In the genomic region with DNA sequence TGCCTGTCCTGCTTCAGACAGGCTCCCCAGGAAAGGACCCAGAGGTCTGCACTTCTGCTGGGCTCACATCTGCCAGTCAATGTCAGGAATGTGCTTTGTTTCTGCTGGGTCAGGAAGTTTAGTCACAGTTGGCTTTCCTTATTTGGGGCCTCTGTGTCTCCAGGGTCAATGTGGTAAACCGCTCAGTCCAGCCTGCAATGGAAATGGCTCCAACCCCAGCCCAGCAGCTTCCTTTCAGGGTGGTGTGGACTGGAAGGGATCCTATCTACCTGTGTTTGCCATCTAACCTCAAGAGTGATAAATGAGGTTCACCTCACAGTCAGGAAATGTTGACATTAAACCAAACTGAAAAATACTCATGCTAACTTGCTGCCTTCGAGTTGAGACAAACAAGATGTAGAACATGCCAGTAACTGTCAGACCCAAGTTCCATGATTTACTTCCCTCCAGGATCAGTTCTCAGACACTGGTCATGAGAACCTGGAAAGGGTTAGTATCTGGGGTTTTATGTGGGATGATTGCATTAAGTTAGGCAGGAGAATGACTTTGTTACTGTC, we compare ENCODE assay signal across 1 cellular context.
TF ChIP-seq lines count a peak whose summit lies in the region.

No MANE protein-coding gene starts in this region.

TF ChIP-seq in K562, 482 proteins besides CTCF, POLR2A, EP300 and RAD21 (continues in another document):
- peak; percentile 23; the same call in 1 of the 2 replicates for TF ChIP-seq SPI1 (IDR thresholded peaks at IDR 0.05; ENCODE audit: borderline replicate concordance, low read depth, low read length)
- TF ChIP-seq, protein P1, sequence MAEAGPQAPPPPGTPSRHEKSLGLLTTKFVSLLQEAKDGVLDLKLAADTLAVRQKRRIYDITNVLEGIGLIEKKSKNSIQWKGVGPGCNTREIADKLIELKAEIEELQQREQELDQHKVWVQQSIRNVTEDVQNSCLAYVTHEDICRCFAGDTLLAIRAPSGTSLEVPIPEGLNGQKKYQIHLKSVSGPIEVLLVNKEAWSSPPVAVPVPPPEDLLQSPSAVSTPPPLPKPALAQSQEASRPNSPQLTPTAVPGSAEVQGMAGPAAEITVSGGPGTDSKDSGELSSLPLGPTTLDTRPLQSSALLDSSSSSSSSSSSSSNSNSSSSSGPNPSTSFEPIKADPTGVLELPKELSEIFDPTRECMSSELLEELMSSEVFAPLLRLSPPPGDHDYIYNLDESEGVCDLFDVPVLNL (CRISPR knock-in tag; IDR thresholded peaks at IDR 0.05; ENCODE audit: low read depth): 0 out of 2 replicates have a peak, but pooled peaks have one; percentile 12
- TF ChIP-seq, protein P2, sequence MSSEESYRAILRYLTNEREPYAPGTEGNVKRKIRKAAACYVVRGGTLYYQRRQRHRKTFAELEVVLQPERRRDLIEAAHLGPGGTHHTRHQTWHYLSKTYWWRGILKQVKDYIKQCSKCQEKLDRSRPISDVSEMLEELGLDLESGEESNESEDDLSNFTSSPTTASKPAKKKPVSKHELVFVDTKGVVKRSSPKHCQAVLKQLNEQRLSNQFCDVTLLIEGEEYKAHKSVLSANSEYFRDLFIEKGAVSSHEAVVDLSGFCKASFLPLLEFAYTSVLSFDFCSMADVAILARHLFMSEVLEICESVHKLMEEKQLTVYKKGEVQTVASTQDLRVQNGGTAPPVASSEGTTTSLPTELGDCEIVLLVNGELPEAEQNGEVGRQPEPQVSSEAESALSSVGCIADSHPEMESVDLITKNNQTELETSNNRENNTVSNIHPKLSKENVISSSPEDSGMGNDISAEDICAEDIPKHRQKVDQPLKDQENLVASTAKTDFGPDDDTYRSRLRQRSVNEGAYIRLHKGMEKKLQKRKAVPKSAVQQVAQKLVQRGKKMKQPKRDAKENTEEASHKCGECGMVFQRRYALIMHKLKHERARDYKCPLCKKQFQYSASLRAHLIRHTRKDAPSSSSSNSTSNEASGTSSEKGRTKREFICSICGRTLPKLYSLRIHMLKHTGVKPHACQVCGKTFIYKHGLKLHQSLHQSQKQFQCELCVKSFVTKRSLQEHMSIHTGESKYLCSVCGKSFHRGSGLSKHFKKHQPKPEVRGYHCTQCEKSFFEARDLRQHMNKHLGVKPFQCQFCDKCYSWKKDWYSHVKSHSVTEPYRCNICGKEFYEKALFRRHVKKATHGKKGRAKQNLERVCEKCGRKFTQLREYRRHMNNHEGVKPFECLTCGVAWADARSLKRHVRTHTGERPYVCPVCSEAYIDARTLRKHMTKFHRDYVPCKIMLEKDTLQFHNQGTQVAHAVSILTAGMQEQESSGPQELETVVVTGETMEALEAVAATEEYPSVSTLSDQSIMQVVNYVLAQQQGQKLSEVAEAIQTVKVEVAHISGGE (CRISPR knock-in tag; IDR thresholded peaks at IDR 0.05): 0 out of 6 replicates have a peak, but pooled peaks of 1 of the 3 experiments have one; percentile 41
- peak; percentile 89 for TF ChIP-seq SOX6 (IDR thresholded peaks at IDR 0.05)
- TF ChIP-seq ZBTB8A (IDR thresholded peaks at IDR 0.05; ENCODE audit: partially characterized antibody): no peak
- 0 out of 2 replicates have a peak, but pooled peaks have one; percentile 9 for TF ChIP-seq ZBTB7A (IDR thresholded peaks at IDR 0.05; ENCODE audit: borderline replicate concordance, control insufficient read depth, low read depth, low read length)
- TF ChIP-seq, protein P3, sequence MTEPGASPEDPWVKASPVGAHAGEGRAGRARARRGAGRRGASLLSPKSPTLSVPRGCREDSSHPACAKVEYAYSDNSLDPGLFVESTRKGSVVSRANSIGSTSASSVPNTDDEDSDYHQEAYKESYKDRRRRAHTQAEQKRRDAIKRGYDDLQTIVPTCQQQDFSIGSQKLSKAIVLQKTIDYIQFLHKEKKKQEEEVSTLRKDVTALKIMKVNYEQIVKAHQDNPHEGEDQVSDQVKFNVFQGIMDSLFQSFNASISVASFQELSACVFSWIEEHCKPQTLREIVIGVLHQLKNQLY (CRISPR knock-in tag; conservative IDR thresholded peaks at IDR 0.05): no peak
- no peak for TF ChIP-seq NFYB (IDR thresholded peaks at IDR 0.05; ENCODE audit: extremely low read depth, insufficient read length)
- TF ChIP-seq MCM7 (IDR thresholded peaks at IDR 0.05): no peak
- peak; percentile 75; the same call in 1 of the 2 replicates for TF ChIP-seq MAFK (IDR thresholded peaks at IDR 0.05; ENCODE audit: low read length)
- TF ChIP-seq CXXC5 (CRISPR knock-in tag; IDR thresholded peaks at IDR 0.05): 0 out of 2 replicates have a peak, but pooled peaks have one; percentile 15
- peak; percentile 80 for TF ChIP-seq ZNF316 (IDR thresholded peaks at IDR 0.05)
- peak; percentile 76 for TF ChIP-seq SMAD4 (CRISPR knock-in tag; conservative IDR thresholded peaks at IDR 0.05)
- TF ChIP-seq ZBTB17 (CRISPR knock-in tag; IDR thresholded peaks at IDR 0.05): 0 out of 2 replicates have a peak, but pooled peaks have one; percentile 26
- TF ChIP-seq WHSC1 (IDR thresholded peaks at IDR 0.05; ENCODE audit: low read length): no peak
- TF ChIP-seq, protein P4, sequence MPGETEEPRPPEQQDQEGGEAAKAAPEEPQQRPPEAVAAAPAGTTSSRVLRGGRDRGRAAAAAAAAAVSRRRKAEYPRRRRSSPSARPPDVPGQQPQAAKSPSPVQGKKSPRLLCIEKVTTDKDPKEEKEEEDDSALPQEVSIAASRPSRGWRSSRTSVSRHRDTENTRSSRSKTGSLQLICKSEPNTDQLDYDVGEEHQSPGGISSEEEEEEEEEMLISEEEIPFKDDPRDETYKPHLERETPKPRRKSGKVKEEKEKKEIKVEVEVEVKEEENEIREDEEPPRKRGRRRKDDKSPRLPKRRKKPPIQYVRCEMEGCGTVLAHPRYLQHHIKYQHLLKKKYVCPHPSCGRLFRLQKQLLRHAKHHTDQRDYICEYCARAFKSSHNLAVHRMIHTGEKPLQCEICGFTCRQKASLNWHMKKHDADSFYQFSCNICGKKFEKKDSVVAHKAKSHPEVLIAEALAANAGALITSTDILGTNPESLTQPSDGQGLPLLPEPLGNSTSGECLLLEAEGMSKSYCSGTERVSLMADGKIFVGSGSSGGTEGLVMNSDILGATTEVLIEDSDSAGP (CRISPR knock-in tag; IDR thresholded peaks at IDR 0.05): 0 out of 2 replicates have a peak, but pooled peaks have one; percentile 43
- TF ChIP-seq POLR2H (tag; IDR thresholded peaks at IDR 0.05; ENCODE audit: low read depth): 0 out of 2 replicates have a peak, but pooled peaks have one; percentile 58
- peak; percentile 88 for TF ChIP-seq ETV5 (CRISPR knock-in tag; IDR thresholded peaks at IDR 0.05; ENCODE audit: low read depth)
- TF ChIP-seq ARID1B (IDR thresholded peaks at IDR 0.05): peak; percentile 84
- TF ChIP-seq PTRF (tag; IDR thresholded peaks at IDR 0.05): no peak
- TF ChIP-seq, protein P5, sequence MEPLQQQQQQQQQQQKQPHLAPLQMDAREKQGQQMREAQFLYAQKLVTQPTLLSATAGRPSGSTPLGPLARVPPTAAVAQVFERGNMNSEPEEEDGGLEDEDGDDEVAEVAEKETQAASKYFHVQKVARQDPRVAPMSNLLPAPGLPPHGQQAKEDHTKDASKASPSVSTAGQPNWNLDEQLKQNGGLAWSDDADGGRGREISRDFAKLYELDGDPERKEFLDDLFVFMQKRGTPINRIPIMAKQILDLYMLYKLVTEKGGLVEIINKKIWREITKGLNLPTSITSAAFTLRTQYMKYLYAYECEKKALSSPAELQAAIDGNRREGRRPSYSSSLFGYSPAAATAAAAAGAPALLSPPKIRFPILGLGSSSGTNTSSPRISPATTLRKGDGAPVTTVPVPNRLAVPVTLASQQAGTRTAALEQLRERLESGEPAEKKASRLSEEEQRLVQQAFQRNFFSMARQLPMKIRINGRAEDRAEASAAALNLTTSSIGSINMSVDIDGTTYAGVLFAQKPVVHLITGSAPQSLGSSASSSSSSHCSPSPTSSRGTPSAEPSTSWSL (CRISPR knock-in tag; IDR thresholded peaks at IDR 0.05; ENCODE audit: borderline replicate concordance): no peak
- TF ChIP-seq HNRNPUL1 (IDR thresholded peaks at IDR 0.05; ENCODE audit: low read length): 0 out of 2 replicates have a peak, but pooled peaks have one; percentile 58
- TF ChIP-seq SRF (CRISPR knock-in tag; IDR thresholded peaks at IDR 0.05): peak in 1 of 2 experiments; percentile 52; a peak in 1 of 4 replicates
- peak in 1 of 2 experiments; percentile 75; a peak in 1 of 4 replicates for TF ChIP-seq ETV6 (IDR thresholded peaks at IDR 0.05; ENCODE audit: borderline replicate concordance in 1 of 2, low read depth in 2 of 2, low read length in 1 of 2)
- TF ChIP-seq ETV6 (CRISPR knock-in tag; IDR thresholded peaks at IDR 0.05; ENCODE audit: borderline replicate concordance): no peak
- TF ChIP-seq ZFP36 (IDR thresholded peaks at IDR 0.05; ENCODE audit: low read depth, low read length, partially characterized antibody): peak; percentile 12
- 0 out of 2 replicates have a peak, but pooled peaks have one; percentile 33 for TF ChIP-seq MBD2 (IDR thresholded peaks at IDR 0.05; ENCODE audit: borderline replicate concordance, low read depth)
- TF ChIP-seq, protein P6, sequence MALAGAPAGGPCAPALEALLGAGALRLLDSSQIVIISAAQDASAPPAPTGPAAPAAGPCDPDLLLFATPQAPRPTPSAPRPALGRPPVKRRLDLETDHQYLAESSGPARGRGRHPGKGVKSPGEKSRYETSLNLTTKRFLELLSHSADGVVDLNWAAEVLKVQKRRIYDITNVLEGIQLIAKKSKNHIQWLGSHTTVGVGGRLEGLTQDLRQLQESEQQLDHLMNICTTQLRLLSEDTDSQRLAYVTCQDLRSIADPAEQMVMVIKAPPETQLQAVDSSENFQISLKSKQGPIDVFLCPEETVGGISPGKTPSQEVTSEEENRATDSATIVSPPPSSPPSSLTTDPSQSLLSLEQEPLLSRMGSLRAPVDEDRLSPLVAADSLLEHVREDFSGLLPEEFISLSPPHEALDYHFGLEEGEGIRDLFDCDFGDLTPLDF (CRISPR knock-in tag; IDR thresholded peaks at IDR 0.05): peak; percentile 55; the same call in 1 of the 2 replicates
- peak; percentile 43 for TF ChIP-seq CCNT2 (IDR thresholded peaks at IDR 0.05; ENCODE audit: borderline replicate concordance, extremely low read depth, insufficient read length, low read depth, low read length)
- peak; percentile 82 for TF ChIP-seq NR2C2 (CRISPR knock-in tag; IDR thresholded peaks at IDR 0.05)
- peak; percentile 79 for TF ChIP-seq NR2C2 (tag; IDR thresholded peaks at IDR 0.05)
- peak; percentile 58; the same call in 1 of the 2 replicates for TF ChIP-seq GATA2 (CRISPR knock-in tag; IDR thresholded peaks at IDR 0.05)
- peak; percentile 83 for TF ChIP-seq CBFA2T3 (IDR thresholded peaks at IDR 0.05)
- peak in 1 of 3 experiments; percentile 45 for TF ChIP-seq YY1 (IDR thresholded peaks at IDR 0.05; ENCODE audit: borderline replicate concordance in 1 of 3, control insufficient read depth in 1 of 3, extremely low read depth in 1 of 3, insufficient read depth in 3 of 3, insufficient read length in 1 of 3, insufficient replicate concordance in 2 of 3, low read depth in 1 of 3, low read length in 2 of 3)
- peak; percentile 67; the same call in 1 of the 2 replicates for TF ChIP-seq JUND (IDR thresholded peaks at IDR 0.05; ENCODE audit: borderline replicate concordance, low read depth, low read length)
- TF ChIP-seq JUND (tag; IDR thresholded peaks at IDR 0.05; ENCODE audit: borderline replicate concordance, low read depth, low read length): peak; percentile 51; the same call in 1 of the 3 replicates
- TF ChIP-seq ZNF57 (CRISPR knock-in tag; IDR thresholded peaks at IDR 0.05): 0 out of 2 replicates have a peak, but pooled peaks have one; percentile 73
- TF ChIP-seq TCF3 (CRISPR knock-in tag; IDR thresholded peaks at IDR 0.05): peak; percentile 79
- TF ChIP-seq SMARCA4 (IDR thresholded peaks at IDR 0.05): peak; percentile 58; the same call in 1 of the 2 replicates
- peak; percentile 73; the same call in 1 of the 2 replicates for TF ChIP-seq ESRRA (IDR thresholded peaks at IDR 0.05; ENCODE audit: borderline replicate concordance, low read depth)
- TF ChIP-seq, protein P7, sequence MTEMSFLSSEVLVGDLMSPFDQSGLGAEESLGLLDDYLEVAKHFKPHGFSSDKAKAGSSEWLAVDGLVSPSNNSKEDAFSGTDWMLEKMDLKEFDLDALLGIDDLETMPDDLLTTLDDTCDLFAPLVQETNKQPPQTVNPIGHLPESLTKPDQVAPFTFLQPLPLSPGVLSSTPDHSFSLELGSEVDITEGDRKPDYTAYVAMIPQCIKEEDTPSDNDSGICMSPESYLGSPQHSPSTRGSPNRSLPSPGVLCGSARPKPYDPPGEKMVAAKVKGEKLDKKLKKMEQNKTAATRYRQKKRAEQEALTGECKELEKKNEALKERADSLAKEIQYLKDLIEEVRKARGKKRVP (CRISPR knock-in tag; IDR thresholded peaks at IDR 0.05): peak; percentile 7; the same call in 1 of the 2 replicates
- TF ChIP-seq, protein P8, sequence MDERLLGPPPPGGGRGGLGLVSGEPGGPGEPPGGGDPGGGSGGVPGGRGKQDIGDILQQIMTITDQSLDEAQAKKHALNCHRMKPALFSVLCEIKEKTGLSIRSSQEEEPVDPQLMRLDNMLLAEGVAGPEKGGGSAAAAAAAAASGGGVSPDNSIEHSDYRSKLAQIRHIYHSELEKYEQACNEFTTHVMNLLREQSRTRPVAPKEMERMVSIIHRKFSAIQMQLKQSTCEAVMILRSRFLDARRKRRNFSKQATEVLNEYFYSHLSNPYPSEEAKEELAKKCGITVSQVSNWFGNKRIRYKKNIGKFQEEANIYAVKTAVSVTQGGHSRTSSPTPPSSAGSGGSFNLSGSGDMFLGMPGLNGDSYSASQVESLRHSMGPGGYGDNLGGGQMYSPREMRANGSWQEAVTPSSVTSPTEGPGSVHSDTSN (CRISPR knock-in tag; IDR thresholded peaks at IDR 0.05; ENCODE audit: low read depth): no peak
- TF ChIP-seq, protein P8 (tag; conservative IDR thresholded peaks at IDR 0.05; ENCODE audit: low read depth): peak; percentile 62
- TF ChIP-seq RCOR1 (IDR thresholded peaks at IDR 0.05; ENCODE audit: borderline replicate concordance in 1 of 2, low read depth in 2 of 2, low read length in 2 of 2): peak; percentile 54 to 88; a peak in 2 of 4 replicates
